13 cellular contexts compared by ENCODE assay signal in genomic region chr6:10355115-10355702, GRCh38. TPM values are rescaled to one million over a fixed set of nuclear protein-coding genes. Genes with fewer than 3 reads are reported as not detected.
DNase-seq lines count a peak whose midpoint lies in the region; ATAC-seq and TF ChIP-seq lines count a peak whose summit lies in the region.
"Had no signal": no experiment of that assay in that cellular context is flagged by ENCODE, and none has a peak within 500 bp of the region (broad histone marks: within the 10 kb centered on the region; RNA-seq: fewer than 3 reads in every experiment).

No MANE protein-coding gene starts in this region.

- H3K4me1 ChIP-seq in esophagus squamous epithelium, result peaks cover 0 to 30% (median 4%) of the 10 kb centered on the region in 3 donors

- no peaks in the 10 kb centered on the region for H3K36me3 ChIP-seq in esophagus squamous epithelium

- H3K27ac Mint-ChIP-seq in natural killer cell treated with Interleukin-12 subunit alpha and Interleukin-12 subunit beta and Interleukin-15 and Interleukin-18, amount 100 ng/mL, for 72 hours, result no peak overlapping the region
- H3K27ac Mint-ChIP-seq: activated B cell treated with CpG ODN at 0.5 μM for 24 hours had no signal

- H3K4me3 ChIP-seq in esophagus squamous epithelium, result no peak overlapping the region

- CTCF ChIA-PET in GM10248 (lab: Yijun Ruan, JAX), result interaction anchor here (0.7 to 1.4 kb wide), 2 partner anchors 16 to 74 kb away, joined by 3 read pairs; no protein-coding TSS in a partner anchor

- no peak for TF ChIP-seq POLR2A in esophagus squamous epithelium (IDR thresholded peaks at IDR 0.05)

- WGBS in esophagus squamous epithelium, 2 donors, result 22 to 32% methylated on average over 4 to 5 of the region's 6 CpGs

- H3K27me3 Mint-ChIP-seq in natural killer cell treated with Interleukin-12 subunit alpha and Interleukin-12 subunit beta and Interleukin-15 and Interleukin-18, amount 100 ng/mL, for 72 hours, result peaks cover 10 to 20% of the 10 kb centered on the region in 2 donors

- H3K27me3 ChIP-seq in esophagus squamous epithelium, result no peaks in the 10 kb centered on the region

- H3K4me1 Mint-ChIP-seq in natural killer cell treated with Interleukin-12 subunit alpha and Interleukin-12 subunit beta and Interleukin-15 and Interleukin-18, amount 100 ng/mL, for 72 hours (ENCODE audit: low read depth in 2 of 2), result no peaks in the 10 kb centered on the region
- H3K4me1 Mint-ChIP-seq: neural crest cell had no signal

- ATAC-seq in GM19463 (IDR thresholded peaks at IDR 0.05; ENCODE audit: unreplicated experiment), result peak; percentile 86
- ATAC-seq in HG03442 (IDR thresholded peaks at IDR 0.05; ENCODE audit: unreplicated experiment), result peak; percentile 68
- no peak for ATAC-seq in HG02678 (IDR thresholded peaks at IDR 0.05; ENCODE audit: unreplicated experiment)
- ATAC-seq in natural killer cell treated with Interleukin-12 subunit alpha and Interleukin-12 subunit beta and Interleukin-15 and Interleukin-18, amount 100 ng/mL, for 72 hours, result no peak
- ATAC-seq: left cardiac atrium had no signal

- no peak for TF ChIP-seq CTCF in GM10248 (IDR thresholded peaks at IDR 0.05; ENCODE audit: control extremely low read depth, extremely low read depth, low read depth, missing control alignments)
- peak in 1 of 6 experiments; percentile 16 for TF ChIP-seq CTCF in esophagus squamous epithelium (IDR thresholded peaks at IDR 0.05)

- H3K27ac ChIP-seq in esophagus squamous epithelium, result peak overlapping the region; percentile 38 to 75 (median 53)

- H3K36me3 Mint-ChIP-seq in natural killer cell treated with Interleukin-12 subunit alpha and Interleukin-12 subunit beta and Interleukin-15 and Interleukin-18, amount 100 ng/mL, for 72 hours, result no peaks in the 10 kb centered on the region

- POLR2A ChIA-PET in GM10248 (lab: Yijun Ruan, JAX), result no interaction called here

- no peaks in the 10 kb centered on the region for H3K9me3 ChIP-seq in esophagus squamous epithelium

- intact Hi-C loops in esophagus squamous epithelium (cut with DNase I), result no loop called here

- H3K9me3 Mint-ChIP-seq in natural killer cell treated with Interleukin-12 subunit alpha and Interleukin-12 subunit beta and Interleukin-15 and Interleukin-18, amount 100 ng/mL, for 72 hours, result peaks cover 3% of the 10 kb centered on the region
- H3K9me3 Mint-ChIP-seq: activated B cell treated with CpG ODN at 0.5 μM for 24 hours had no signal

- H3K4me3 Mint-ChIP-seq in natural killer cell treated with Interleukin-12 subunit alpha and Interleukin-12 subunit beta and Interleukin-15 and Interleukin-18, amount 100 ng/mL, for 72 hours, result no peak overlapping the region
- H3K4me3 Mint-ChIP-seq: activated B cell treated with CpG ODN at 0.5 μM for 24 hours, neural crest cell had no signal

- DNase-seq in GM10248 (ENCODE audit: extremely low spot score) (peak; percentile 73), esophagus squamous epithelium (lab: John Stamatoyannopoulos, UW) (no peak)
- no peak for DNase-seq in activated CD8-positive, alpha-beta memory T cell treated with anti-CD3 and anti-CD28 coated beads, Interleukin-2, amount 50 U/mL, for 4 hours
- no peak for DNase-seq in natural killer cell treated with Interleukin-12 subunit alpha and Interleukin-12 subunit beta and Interleukin-15 and Interleukin-18, amount 100 ng/mL, for 72 hours (ENCODE audit: low spot score)
- DNase-seq in stimulated activated CD8-positive, alpha-beta memory T cell treated with anti-CD3 and anti-CD28 coated beads, Interleukin-4, amount 100 ng/mL, for 48 hours, result no peak
- DNase-seq: activated B cell treated with CpG ODN at 0.5 μM for 24 hours, activated gamma-delta T cell treated with Interleukin-2 at 50 U/mL for 16 hours, left cardiac atrium, NCI-H510A treated with DMSO at 0.1 percent for 48 hours had no signal

RNA-seq across cellular contexts. Expression of gene TFAP2A, which starts 59.7 kb away (rescaled TPM):
- 10 to 100 TPM; 11.6 to 39.1 (median 29.9) TPM for total RNA-seq in esophagus squamous epithelium
- under 1 TPM; 0.07 to 0.31 TPM for total RNA-seq in natural killer cell treated with Interleukin-12 subunit alpha and Interleukin-12 subunit beta and Interleukin-15 and Interleukin-18, amount 100 ng/mL, for 72 hours
- total RNA-seq: activated B cell treated with CpG ODN at 0.5 μM for 24 hours had no signal

Comparison
In these comparisons a context has a peak if more than half of its experiments do, and no peak if none do; other contexts are left out.
1. ATAC-seq: peak in GM19463 (single experiment) and HG03442 (single experiment); none in HG02678 (single experiment) and natural killer cell treated with Interleukin-12 subunit alpha and Interleukin-12 subunit beta and Interleukin-15 and Interleukin-18, amount 100 ng/mL, for 72 hours (0 of 2).
2. RNA of gene TFAP2A, which starts 59.7 kb away (total RNA-seq): 11.6 to 39.1 TPM in esophagus squamous epithelium; 0.07 to 0.31 TPM in natural killer cell treated with Interleukin-12 subunit alpha and Interleukin-12 subunit beta and Interleukin-15 and Interleukin-18, amount 100 ng/mL, for 72 hours; every median in the first group is over 4 times any median in the second.